ENCODE assay signal across 12 cellular contexts in the genomic region with DNA sequence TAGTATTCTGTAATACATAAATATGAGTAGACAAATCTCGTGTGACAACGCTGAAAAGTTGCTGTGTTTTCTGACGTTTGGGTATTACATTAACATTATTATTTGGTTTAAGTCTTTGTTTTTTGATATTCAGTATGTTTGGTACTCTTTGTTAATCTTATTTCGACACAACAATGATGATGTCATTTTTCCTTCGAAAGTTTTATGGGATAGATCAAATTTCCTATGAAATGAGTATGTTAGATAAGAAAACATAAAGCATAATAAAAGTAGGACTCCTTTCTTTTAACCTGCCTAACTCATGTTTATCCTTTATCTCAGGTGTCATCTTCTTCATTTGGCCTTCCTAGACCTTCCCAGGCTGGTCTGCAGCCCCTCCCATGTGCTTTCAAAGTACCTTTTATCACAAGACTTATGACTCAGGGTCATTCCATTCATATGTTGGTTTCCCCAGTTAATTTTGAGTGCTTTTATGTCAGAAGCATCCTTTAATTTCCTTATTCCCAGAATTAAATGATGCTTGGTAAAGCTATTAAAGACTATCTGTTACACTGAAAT.
A peak's percentile ranks its signal among the peaks of the same experiment; 100 is the strongest.
DNase-seq lines count a peak whose midpoint lies in the region; ATAC-seq and TF ChIP-seq lines count a peak whose summit lies in the region.
"Had no signal": no experiment of that assay in that cellular context is flagged by ENCODE, and none has a peak within 500 bp of the region (broad histone marks: within the 10 kb centered on the region; RNA-seq: fewer than 3 reads in every experiment).

No MANE protein-coding gene starts in this region.

- no TSS peak for BruUV-seq in mammary epithelial cell (replicated peaks; lab: Mats Ljungman, UMichigan)

- no peaks in the 10 kb centered on the region for H3K27me3 Mint-ChIP-seq in stimulated activated naive CD8-positive, alpha-beta T cell treated with anti-CD3 and anti-CD28 coated beads, Interleukin-15, Interleukin-2, amounts not matched to agents 100 ng/mL and 50 ng/mL, for 24 hours
- H3K27me3 Mint-ChIP-seq in mesothelial cell of epicardium (ENCODE audit: low read depth) = no peaks in the 10 kb centered on the region

- peak overlapping the region; percentile 55 for H3K27ac Mint-ChIP-seq in stimulated activated naive CD8-positive, alpha-beta T cell treated with anti-CD3 and anti-CD28 coated beads, Interleukin-15, Interleukin-2, amounts not matched to agents 100 ng/mL and 50 ng/mL, for 24 hours
- H3K27ac Mint-ChIP-seq in mesothelial cell of epicardium = peak overlapping the region; percentile 98

- no peaks in the 10 kb centered on the region for H4K20me1 ChIP-seq in mammary epithelial cell (ENCODE audit: insufficient read depth, low read length)

- no peak overlapping the region for H3K9ac ChIP-seq in mammary epithelial cell (ENCODE audit: insufficient read depth, low read length)

- H3K4me3 ChIP-seq in mammary epithelial cell (replicated peaks in 1 of 3; ENCODE audit: insufficient read depth in 1 of 3, low read depth in 2 of 3, low read length in 3 of 3) = no peak overlapping the region

- CTCF ChIA-PET in mammary epithelial cell (lab: Charles Lee; ENCODE audit: low non-redundant PET) = no interaction called here

- no peaks in the 10 kb centered on the region for H3K36me3 ChIP-seq in mammary epithelial cell (ENCODE audit: insufficient read depth, low read length)

- no peak for DNase-seq in stimulated activated naive CD8-positive, alpha-beta T cell treated with anti-CD3 and anti-CD28 coated beads, Interleukin-15, Interleukin-2, amounts not matched to agents 100 U/mL and 50 U/mL, for 24 hours
- DNase-seq in mammary epithelial cell (peak; percentile 77), mesothelial cell of epicardium (ENCODE audit: low spot score in 2 of 2, unreplicated experiment in 2 of 2) (no peak), NCI-H1694 (lab: John Stamatoyannopoulos, UW) (no peak), activated T-cell treated with anti-CD3 and anti-CD28 coated beads for 4 hours (no peak), 8988T (no peak)
- DNase-seq: activated naive CD4-positive, alpha-beta T cell; erythroblast; stimulated activated CD4-positive, alpha-beta T cell treated with anti-CD3 and anti-CD28 coated beads, Interleukin-1b, Interleukin-23, amount 100 ng/mL, for 48 hours had no signal

- in situ Hi-C loops in mammary epithelial cell (cut with MboI; ENCODE audit: low sequenced_read_pairs in 2 of 2) = no loop called here

- dilution Hi-C loops in mammary epithelial cell (cut with HindIII; ENCODE audit: low sequenced_read_pairs) = no loop called here

- H3K9me3 Mint-ChIP-seq in stimulated activated naive CD8-positive, alpha-beta T cell treated with anti-CD3 and anti-CD28 coated beads, Interleukin-15, Interleukin-2, amounts not matched to agents 100 ng/mL and 50 ng/mL, for 24 hours = no peaks in the 10 kb centered on the region
- H3K9me3 Mint-ChIP-seq in mesothelial cell of epicardium = no peaks in the 10 kb centered on the region

- no peak for ATAC-seq in stimulated activated naive CD8-positive, alpha-beta T cell treated with anti-CD3 and anti-CD28 coated beads, Interleukin-15, Interleukin-2, amounts not matched to agents 100 U/mL and 50 U/mL, for 24 hours
- ATAC-seq in HG02571 (IDR thresholded peaks at IDR 0.05; ENCODE audit: unreplicated experiment) = no peak
- ATAC-seq: activated CD4-positive, CD25-positive, alpha-beta regulatory T cell treated with anti-CD3 and anti-CD28 coated beads, Interleukin-2, amount 50 U/mL, for 24 hours had no signal

- H3K9me3 ChIP-seq in mammary epithelial cell (replicated peaks; ENCODE audit: insufficient read depth, low read length) = no peaks in the 10 kb centered on the region

- H3K4me1 ChIP-seq in mammary epithelial cell (ENCODE audit: insufficient read depth, low read length) = peaks cover 85% of the 10 kb centered on the region

- no peak overlapping the region for H3K4me2 ChIP-seq in mammary epithelial cell (ENCODE audit: insufficient read depth, low read depth, low read length)

- no peak overlapping the region for H2AFZ ChIP-seq in mammary epithelial cell (ENCODE audit: low read depth, low read length)

- peaks cover 23% of the 10 kb centered on the region for H3K4me1 Mint-ChIP-seq in stimulated activated naive CD8-positive, alpha-beta T cell treated with anti-CD3 and anti-CD28 coated beads, Interleukin-15, Interleukin-2, amounts not matched to agents 100 ng/mL and 50 ng/mL, for 24 hours (ENCODE audit: low read depth)
- H3K4me1 Mint-ChIP-seq in mesothelial cell of epicardium = peaks cover 78% of the 10 kb centered on the region

- H3K4me3 Mint-ChIP-seq in stimulated activated naive CD8-positive, alpha-beta T cell treated with anti-CD3 and anti-CD28 coated beads, Interleukin-15, Interleukin-2, amounts not matched to agents 100 ng/mL and 50 ng/mL, for 24 hours = no peak overlapping the region
- no peak overlapping the region for H3K4me3 Mint-ChIP-seq in mesothelial cell of epicardium

- TF ChIP-seq CTCF in mammary epithelial cell (conservative IDR thresholded peaks at IDR 0.05 in 1 of 2, IDR thresholded peaks at IDR 0.05 in 1 of 2; ENCODE audit: extremely low read depth in 1 of 2, insufficient read depth in 1 of 2, low read depth in 1 of 2, low read length in 2 of 2) (no peak), mesothelial cell of epicardium (IDR thresholded peaks at IDR 0.05; ENCODE audit: unreplicated experiment) (no peak)

- peak overlapping the region; percentile 99 for H3K27ac ChIP-seq in mammary epithelial cell (ENCODE audit: insufficient read depth, low read depth, low read length)

- H3K36me3 Mint-ChIP-seq in stimulated activated naive CD8-positive, alpha-beta T cell treated with anti-CD3 and anti-CD28 coated beads, Interleukin-15, Interleukin-2, amounts not matched to agents 100 ng/mL and 50 ng/mL, for 24 hours (ENCODE audit: low read depth) = no peaks in the 10 kb centered on the region
- H3K36me3 Mint-ChIP-seq in mesothelial cell of epicardium = no peaks in the 10 kb centered on the region

- 62% methylated on average over 5 of the region's 5 CpGs for WGBS in mammary epithelial cell (ENCODE audit: low coverage, missing lambda C conversion rate)

- intact Hi-C loops in mammary epithelial cell (cut with micrococcal nuclease) = loop anchor here (2.0 to 10.0 kb wide), 8 partner anchors 49 to 803 kb away; no protein-coding TSS in a partner anchor

- H3K27me3 ChIP-seq in mammary epithelial cell (ENCODE audit: insufficient read depth, low read length) = no peaks in the 10 kb centered on the region

- no peaks in the 10 kb centered on the region for H3K79me2 ChIP-seq in mammary epithelial cell (ENCODE audit: insufficient read depth, low read length)
